Comparison of ENCODE assay signal across 1 cellular context in the genomic region with DNA sequence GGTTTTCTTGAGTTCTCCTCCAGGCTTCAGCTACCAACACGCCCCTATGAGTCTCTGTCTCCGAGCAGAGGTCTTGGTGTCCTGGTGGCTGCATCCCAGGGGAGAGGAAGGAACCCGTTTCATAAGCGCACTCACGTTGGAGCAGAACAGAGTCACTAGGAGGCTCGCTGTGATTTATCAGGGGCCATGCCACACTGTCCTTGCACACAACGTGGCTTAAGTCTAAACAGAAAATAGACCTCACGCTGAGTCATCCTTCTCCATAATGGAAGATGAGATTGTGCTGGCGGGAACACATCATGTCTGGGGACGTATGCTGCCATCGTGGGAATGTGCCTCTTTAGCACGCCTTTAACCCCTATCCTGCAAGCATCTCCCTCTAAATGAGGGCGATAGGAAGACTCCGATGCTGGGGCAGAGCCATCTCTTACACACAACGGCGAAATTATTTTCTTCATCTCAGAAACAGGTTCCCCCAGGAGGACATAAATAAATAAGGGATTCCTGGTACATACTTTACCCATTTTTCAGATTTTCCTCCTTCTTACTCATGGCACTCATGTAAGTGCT.
TF ChIP-seq lines count a peak whose summit lies in the region.

No MANE protein-coding gene starts in this region.

TF ChIP-seq in H1, 55 proteins besides CTCF, POLR2A, EP300 and RAD21:
- TF ChIP-seq KDM4A (IDR thresholded peaks at IDR 0.05; ENCODE audit: low read depth, low read length, severe bottlenecking): no peak
- TF ChIP-seq SP2 (IDR thresholded peaks at IDR 0.05; ENCODE audit: low read length): no peak
- TF ChIP-seq KDM1A (IDR thresholded peaks at IDR 0.05; ENCODE audit: borderline replicate concordance, low read length): no peak
- no peak for TF ChIP-seq SP1 (IDR thresholded peaks at IDR 0.05; ENCODE audit: low read depth, low read length)
- TF ChIP-seq, protein P1, sequence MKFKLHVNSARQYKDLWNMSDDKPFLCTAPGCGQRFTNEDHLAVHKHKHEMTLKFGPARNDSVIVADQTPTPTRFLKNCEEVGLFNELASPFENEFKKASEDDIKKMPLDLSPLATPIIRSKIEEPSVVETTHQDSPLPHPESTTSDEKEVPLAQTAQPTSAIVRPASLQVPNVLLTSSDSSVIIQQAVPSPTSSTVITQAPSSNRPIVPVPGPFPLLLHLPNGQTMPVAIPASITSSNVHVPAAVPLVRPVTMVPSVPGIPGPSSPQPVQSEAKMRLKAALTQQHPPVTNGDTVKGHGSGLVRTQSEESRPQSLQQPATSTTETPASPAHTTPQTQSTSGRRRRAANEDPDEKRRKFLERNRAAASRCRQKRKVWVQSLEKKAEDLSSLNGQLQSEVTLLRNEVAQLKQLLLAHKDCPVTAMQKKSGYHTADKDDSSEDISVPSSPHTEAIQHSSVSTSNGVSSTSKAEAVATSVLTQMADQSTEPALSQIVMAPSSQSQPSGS (IDR thresholded peaks at IDR 0.05; ENCODE audit: low read length): no peak
- no peak for TF ChIP-seq TAF7 (optimal IDR thresholded peaks at IDR 0.05; ENCODE audit: borderline replicate concordance, low read depth, low read length)
- TF ChIP-seq, protein P2, sequence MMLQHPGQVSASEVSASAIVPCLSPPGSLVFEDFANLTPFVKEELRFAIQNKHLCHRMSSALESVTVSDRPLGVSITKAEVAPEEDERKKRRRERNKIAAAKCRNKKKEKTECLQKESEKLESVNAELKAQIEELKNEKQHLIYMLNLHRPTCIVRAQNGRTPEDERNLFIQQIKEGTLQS (IDR thresholded peaks at IDR 0.05; ENCODE audit: insufficient read depth, low read depth, low read length): no peak
- no peak for TF ChIP-seq CTBP2 (IDR thresholded peaks at IDR 0.05; ENCODE audit: borderline replicate concordance, insufficient read depth, insufficient read length, low read length)
- TF ChIP-seq JUND (IDR thresholded peaks at IDR 0.05; ENCODE audit: low read length): no peak
- TF ChIP-seq, protein P3, sequence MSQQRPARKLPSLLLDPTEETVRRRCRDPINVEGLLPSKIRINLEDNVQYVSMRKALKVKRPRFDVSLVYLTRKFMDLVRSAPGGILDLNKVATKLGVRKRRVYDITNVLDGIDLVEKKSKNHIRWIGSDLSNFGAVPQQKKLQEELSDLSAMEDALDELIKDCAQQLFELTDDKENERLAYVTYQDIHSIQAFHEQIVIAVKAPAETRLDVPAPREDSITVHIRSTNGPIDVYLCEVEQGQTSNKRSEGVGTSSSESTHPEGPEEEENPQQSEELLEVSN (IDR thresholded peaks at IDR 0.05): no peak
- TF ChIP-seq HDAC2 (IDR thresholded peaks at IDR 0.05; ENCODE audit: borderline replicate concordance in 1 of 2, low read depth in 2 of 2, low read length in 2 of 2): no peak
- no peak for TF ChIP-seq HDAC6 (IDR thresholded peaks at IDR 0.05; ENCODE audit: low read depth, low read length)
- TF ChIP-seq NANOG (IDR thresholded peaks at IDR 0.05; ENCODE audit: insufficient read depth, low read depth, low read length, poor library complexity, severe bottlenecking): no peak
- no peak for TF ChIP-seq EGR1 (IDR thresholded peaks at IDR 0.05; ENCODE audit: borderline replicate concordance, low read depth, low read length)
- no peak for TF ChIP-seq SIX5 (IDR thresholded peaks at IDR 0.05; ENCODE audit: low read depth, low read length)
- no peak for TF ChIP-seq RNF2 (IDR thresholded peaks at IDR 0.05; ENCODE audit: borderline replicate concordance, low read depth, low read length, missing control alignments, poor library complexity, severe bottlenecking)
- no peak for TF ChIP-seq SIN3A (conservative IDR thresholded peaks at IDR 0.05 in 1 of 2, IDR thresholded peaks at IDR 0.05 in 1 of 2; ENCODE audit: low read depth in 1 of 2, low read length in 2 of 2)
